1 cellular context compared by ENCODE assay signal in the genomic region with DNA sequence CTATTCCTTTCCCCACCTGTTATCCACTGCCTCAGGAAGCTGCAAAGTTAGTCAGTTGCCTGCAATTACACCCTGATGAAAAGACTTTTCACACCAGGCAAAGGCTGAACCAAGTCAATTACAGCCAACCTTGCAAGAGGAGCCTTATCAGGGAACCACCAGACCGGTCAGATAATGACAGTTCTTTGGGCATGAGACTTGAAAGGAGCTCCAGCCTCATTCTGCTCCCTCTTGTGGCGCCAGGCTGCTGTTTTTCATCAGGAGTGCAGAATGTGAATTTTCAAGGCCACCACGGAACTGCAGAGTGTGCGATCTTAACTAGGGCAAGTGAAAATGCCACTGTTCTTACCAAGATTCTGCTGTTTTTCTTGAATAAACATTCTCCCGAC.
TF ChIP-seq lines count a peak whose summit lies in the region.

No MANE protein-coding gene starts in this region.

TF ChIP-seq in IMR-90, 13 proteins besides CTCF, POLR2A, EP300 and RAD21 (continued from another document):
- TF ChIP-seq, protein P1, sequence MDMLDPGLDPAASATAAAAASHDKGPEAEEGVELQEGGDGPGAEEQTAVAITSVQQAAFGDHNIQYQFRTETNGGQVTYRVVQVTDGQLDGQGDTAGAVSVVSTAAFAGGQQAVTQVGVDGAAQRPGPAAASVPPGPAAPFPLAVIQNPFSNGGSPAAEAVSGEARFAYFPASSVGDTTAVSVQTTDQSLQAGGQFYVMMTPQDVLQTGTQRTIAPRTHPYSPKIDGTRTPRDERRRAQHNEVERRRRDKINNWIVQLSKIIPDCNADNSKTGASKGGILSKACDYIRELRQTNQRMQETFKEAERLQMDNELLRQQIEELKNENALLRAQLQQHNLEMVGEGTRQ (IDR thresholded peaks at IDR 0.05; ENCODE audit: low read depth, low read length), result no peak
- no peak for TF ChIP-seq RFX5 (IDR thresholded peaks at IDR 0.05; ENCODE audit: low read depth, low read length)
- TF ChIP-seq CEBPB (IDR thresholded peaks at IDR 0.05; ENCODE audit: low read depth, low read length), result no peak
